In the genomic region with DNA sequence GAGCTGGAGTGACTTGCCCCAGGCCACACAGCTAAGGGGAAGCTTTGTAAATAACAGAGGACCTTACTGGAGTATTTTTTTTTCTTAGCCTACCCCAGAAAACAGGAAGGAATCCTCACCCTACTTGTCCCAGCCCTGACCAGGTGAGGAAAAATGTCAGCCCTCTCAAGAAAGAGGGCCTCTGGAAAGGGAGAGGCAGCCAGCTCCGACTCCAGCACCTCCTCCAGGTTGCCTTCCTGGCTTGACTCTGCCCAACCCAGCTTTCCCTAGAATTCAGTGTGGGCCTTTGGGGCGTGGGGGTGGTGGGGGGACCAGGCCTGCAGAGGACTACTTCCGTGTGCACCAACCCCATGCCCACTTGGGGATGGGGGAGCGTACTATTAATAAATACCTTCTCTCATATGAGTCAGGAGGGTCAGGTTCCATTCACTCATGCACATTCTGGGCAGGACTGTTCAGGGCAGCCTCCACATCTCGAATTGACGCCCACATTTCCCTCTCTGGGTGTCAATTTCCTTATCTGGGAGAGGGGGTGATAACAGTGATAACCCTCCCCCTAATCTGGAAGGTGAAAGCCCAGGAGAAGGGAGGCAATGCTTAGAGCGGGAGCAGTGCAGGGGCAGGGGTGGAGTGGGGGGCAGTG, we compare ENCODE assay signal across 13 cellular contexts. TPM values are rescaled to one million over a fixed set of nuclear protein-coding genes. Genes with fewer than 3 reads are reported as not detected.
DNase-seq lines count a peak whose midpoint lies in the region; ATAC-seq, FAIRE-seq and TF ChIP-seq lines count a peak whose summit lies in the region.
"Had no signal": no experiment of that assay in that cellular context is flagged by ENCODE, and none has a peak within 500 bp of the region (broad histone marks: within the 10 kb centered on the region; RNA-seq: fewer than 3 reads in every experiment).

No MANE protein-coding gene starts in this region.

- 71 to 91% methylated on average over 4 to 5 of the region's 7 CpGs for WGBS in esophagus squamous epithelium, 2 donors
- 78% methylated on average over 7 of the region's 7 CpGs; no CpG with 5 or more reads in 1 of the 2 donors for WGBS in transverse colon (ENCODE audit: low coverage in 1 of 2), 2 donors

- TF ChIP-seq POLR2A in esophagus squamous epithelium (IDR thresholded peaks at IDR 0.05) (no peak), transverse colon (IDR thresholded peaks at IDR 0.05) (no peak)

- no peaks in the 10 kb centered on the region for H3K9me3 ChIP-seq in left ventricle myocardium inferior (replicated peaks)
- H3K9me3 ChIP-seq in SU-DHL-6 (ENCODE audit: insufficient read depth, low read length): no peaks in the 10 kb centered on the region
- no peaks in the 10 kb centered on the region for H3K9me3 ChIP-seq in esophagus squamous epithelium
- H3K9me3 ChIP-seq in transverse colon: no peaks in the 10 kb centered on the region
- H3K9me3 ChIP-seq in kidney (ENCODE audit: control insufficient read depth in 1 of 2, low read length in 2 of 2): no peaks in the 10 kb centered on the region

- H3K9ac ChIP-seq in SU-DHL-6 (ENCODE audit: low read length): peak overlapping the region; percentile 68; the same call in 1 of the 2 replicates
- peak overlapping the region in 1 of 2 donors; percentile 40 for H3K9ac ChIP-seq in kidney (ENCODE audit: low read length in 2 of 2)

- H3K27ac ChIP-seq in left ventricle myocardium inferior (replicated peaks) (peak overlapping the region; percentile 86), SU-DHL-6 (ENCODE audit: low read depth, low read length) (peak overlapping the region; percentile 94), esophagus squamous epithelium (peak overlapping the region in 3 of 4 donors; percentile 70 to 83 (median 77)), transverse colon (peak overlapping the region; percentile 69 to 100 (median 88)), kidney (ENCODE audit: low read depth in 2 of 2, low read length in 2 of 2) (peak overlapping the region in 1 of 2 donors; percentile 72)

- TF ChIP-seq EP300 in transverse colon (IDR thresholded peaks at IDR 0.05; ENCODE audit: low read depth): no peak

- H3K27me3 ChIP-seq in left ventricle myocardium inferior (ENCODE audit: low read depth) (no peaks in the 10 kb centered on the region), SU-DHL-6 (ENCODE audit: low read length) (no peaks in the 10 kb centered on the region), esophagus squamous epithelium (no peaks in the 10 kb centered on the region), transverse colon (no peaks in the 10 kb centered on the region)

- H3K4me3 ChIP-seq in left ventricle myocardium inferior (no peak overlapping the region), SU-DHL-6 (ENCODE audit: insufficient read depth, low read length, poor library complexity, severe bottlenecking) (no peak overlapping the region), esophagus squamous epithelium (no peak overlapping the region), transverse colon (no peak overlapping the region), kidney (ENCODE audit: low read length in 2 of 2) (no peak overlapping the region)

- H3K4me1 ChIP-seq in left ventricle myocardium inferior (peaks cover 74% of the 10 kb centered on the region), esophagus squamous epithelium (peaks cover 8 to 84% (median 30%) of the 10 kb centered on the region in 3 donors), transverse colon (peaks cover 0 to 75% (median 21%) of the 10 kb centered on the region in 4 donors), kidney (ENCODE audit: control insufficient read depth in 1 of 2, insufficient read depth in 1 of 2, low read depth in 1 of 2, low read length in 2 of 2) (peaks cover 5 to 16% of the 10 kb centered on the region in 2 donors)

- no peaks in the 10 kb centered on the region for H3K9me2 ChIP-seq in SU-DHL-6 (replicated peaks; ENCODE audit: insufficient read depth, low read length)

- intact Hi-C loops in left ventricle myocardium inferior (cut with micrococcal nuclease): no loop called here
- intact Hi-C loops in Right ventricle myocardium superior (cut with DNase I): no loop called here
- intact Hi-C loops in esophagus squamous epithelium (cut with DNase I): no loop called here
- intact Hi-C loops in transverse colon (cut with DNase I; ENCODE audit: low total_unique reads): no loop called here
- intact Hi-C loops in kidney (cut with DNase I): no loop called here

- peaks cover 31% of the 10 kb centered on the region for H3F3A ChIP-seq in SU-DHL-6 (ENCODE audit: insufficient read depth)

- FAIRE-seq in kidney (lab: Jason Lieb, UNC): no peak
- FAIRE-seq: frontal cortex had no signal

- H2AFZ ChIP-seq in SU-DHL-6 (ENCODE audit: low read depth, low read length, severe bottlenecking): no peak overlapping the region

- no peak for ATAC-seq in Right ventricle myocardium superior (ENCODE audit: poor library complexity)
- ATAC-seq: left colon had no signal

- H3K79me2 ChIP-seq in SU-DHL-6 (ENCODE audit: insufficient read depth, low read length): peaks cover 68% of the 10 kb centered on the region

- DNase-seq in left ventricle myocardium inferior (no peak), Right ventricle myocardium superior (no peak), esophagus squamous epithelium (lab: John Stamatoyannopoulos, UW) (no peak), transverse colon (peak; percentile 8), NCI-H82 treated with DMSO at 0.1 percent for 48 hours (lab: John Stamatoyannopoulos, UW; ENCODE audit: unreplicated experiment) (no peak), kidney (no peak), MV-4-11 (lab: John Stamatoyannopoulos, UW) (no peak)
- DNase-seq: NCI-H345, occipital lobe, SHP77 treated with DMSO at 0.1 percent for 48 hours had no signal

- H3K4me2 ChIP-seq in SU-DHL-6 (ENCODE audit: low read depth, low read length, poor library complexity, severe bottlenecking): peak overlapping the region; percentile 77

- H4K20me1 ChIP-seq in SU-DHL-6 (ENCODE audit: low read depth, low read length): no peaks in the 10 kb centered on the region

- in situ Hi-C loops in transverse colon (cut with MboI; ENCODE audit: low pct_ligation_motif_present in 1 of 4, low pct_unique_long_range_greater_than_20kb in 1 of 4, low sequenced_read_pairs in 3 of 4): no loop called here

- no peak for TF ChIP-seq CTCF in left ventricle myocardium inferior (IDR thresholded peaks at IDR 0.05; ENCODE audit: borderline replicate concordance)
- no peak for TF ChIP-seq CTCF in SU-DHL-6 (IDR thresholded peaks at IDR 0.05; ENCODE audit: insufficient read depth, low read length, poor library complexity, severe bottlenecking)
- no peak for TF ChIP-seq CTCF in esophagus squamous epithelium (IDR thresholded peaks at IDR 0.05)
- TF ChIP-seq CTCF in transverse colon (IDR thresholded peaks at IDR 0.05): no peak
- TF ChIP-seq CTCF in kidney (IDR thresholded peaks at IDR 0.05; ENCODE audit: borderline replicate concordance, extremely low read depth, insufficient read depth): no peak

- H3K36me3 ChIP-seq in left ventricle myocardium inferior (no peaks in the 10 kb centered on the region), SU-DHL-6 (ENCODE audit: low read length) (no peaks in the 10 kb centered on the region), esophagus squamous epithelium (no peaks in the 10 kb centered on the region), transverse colon (no peaks in the 10 kb centered on the region), kidney (ENCODE audit: control insufficient read depth in 1 of 2, insufficient read depth in 2 of 2, low read length in 2 of 2) (no peaks in the 10 kb centered on the region)

RNA-seq across cellular contexts. Expression of gene RHOF, which starts 5.2 kb away (rescaled TPM):
- 44.3 TPM for total RNA-seq in left ventricle myocardium inferior
- total RNA-seq in Right ventricle myocardium superior: 41.8 TPM
- total RNA-seq in esophagus squamous epithelium: 10 to 100 TPM in 1 of 4 donors, 1 to 10 TPM in 3; 3.2 to 20.4 (median 6.2) TPM
- 100 to 1,000 TPM in 3 of 4 donors, 10 to 100 TPM in 1; 14.9 to 251 (median 150) TPM for total RNA-seq in transverse colon
- total RNA-seq in kidney: 42.6 TPM
- polyA plus RNA-seq in kidney (ENCODE audit: insufficient read depth, low read depth, low replicate concordance): 23.9 TPM

RNA-seq across cellular contexts. Expression of gene SETD1B, which starts 15.5 kb away (rescaled TPM):
- 7.9 TPM for total RNA-seq in left ventricle myocardium inferior
- total RNA-seq in Right ventricle myocardium superior: 8.6 TPM
- 10 to 100 TPM in 3 of 4 donors, 1 to 10 TPM in 1; 5.6 to 14.4 (median 10.6) TPM for total RNA-seq in esophagus squamous epithelium
- 10 to 100 TPM; 13.4 to 39.6 (median 15.2) TPM for total RNA-seq in transverse colon
- total RNA-seq in kidney: 34.5 TPM
- polyA plus RNA-seq in kidney (ENCODE audit: insufficient read depth, low read depth, low replicate concordance): 3.5 TPM
